12 cellular contexts compared by ENCODE assay signal in the genomic region with DNA sequence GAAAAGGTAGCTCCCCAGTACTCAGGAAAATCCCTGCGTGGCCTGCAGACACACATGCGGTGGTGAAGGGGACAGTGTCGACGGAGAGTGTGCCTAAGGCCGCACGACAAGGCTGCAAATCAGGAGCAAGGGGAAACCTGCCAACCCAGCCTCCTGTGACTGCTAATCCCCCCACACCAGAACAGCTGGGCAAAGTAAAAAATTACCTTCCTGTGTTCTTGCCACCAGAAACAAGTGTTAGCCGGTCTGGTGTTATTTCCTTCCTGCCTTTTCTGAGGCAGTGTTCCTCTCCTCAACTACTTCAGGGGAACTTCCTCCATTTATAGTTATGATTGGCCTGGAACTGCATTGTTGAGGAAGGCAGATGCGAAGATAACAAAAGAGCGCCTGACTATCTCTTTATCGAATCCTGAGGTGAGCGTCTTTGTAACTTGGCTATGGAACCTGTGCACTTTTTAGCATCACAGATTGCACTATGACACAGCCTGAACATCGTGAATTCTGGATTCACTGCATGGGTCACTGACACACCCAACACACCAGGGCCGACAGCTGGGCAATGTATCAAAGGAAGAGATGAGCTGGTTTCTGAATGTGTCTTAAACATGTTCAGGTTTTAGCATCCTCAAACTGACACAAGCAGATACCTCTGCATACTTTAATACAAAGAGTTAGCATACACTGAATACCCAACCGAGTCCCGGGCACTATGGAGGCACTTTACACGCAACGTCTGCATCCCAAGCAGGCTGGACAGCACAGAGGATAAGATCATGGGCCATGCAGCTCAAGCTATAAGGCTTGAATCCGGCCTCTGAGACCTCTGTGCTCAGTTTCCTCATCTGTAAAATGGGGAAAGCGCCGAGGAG. TPM values are rescaled to one million over a fixed set of nuclear protein-coding genes. Genes with fewer than 3 reads are reported as not detected.
DNase-seq lines count a peak whose midpoint lies in the region; ATAC-seq and TF ChIP-seq lines count a peak whose summit lies in the region.
"Had no signal": no experiment of that assay in that cellular context is flagged by ENCODE, and none has a peak within 500 bp of the region (broad histone marks: within the 10 kb centered on the region; RNA-seq: fewer than 3 reads in every experiment).

No MANE protein-coding gene starts in this region.

- H3K4me3 Mint-ChIP-seq in immature natural killer cell: peak overlapping the region; percentile 80 to 87 (median 85)

- DNase-seq in GDM1 (lab: John Stamatoyannopoulos, UW): peak; percentile 68
- DNase-seq in Karpas-422: no peak
- peak; percentile 86 to 90 (median 87) for DNase-seq in immature natural killer cell
- no peak for DNase-seq in AML-193 (lab: John Stamatoyannopoulos, UW)
- no peak for DNase-seq in prostate gland (ENCODE audit: low spot score)
- DNase-seq: activated T-cell treated with anti-CD3 and anti-CD28 coated beads, Interleukin-2, amount 50 U/mL, for 1 hour; DMS79 treated with DMSO at 0.1 percent for 48 hours; dorsolateral prefrontal cortex; nucleus accumbens had no signal

- H4K20me1 ChIP-seq in Karpas-422 (ENCODE audit: insufficient read depth, low read depth, low read length): peaks cover 8% of the 10 kb centered on the region; the same call in 1 of the 2 replicates

- H3K4me1 Mint-ChIP-seq in immature natural killer cell: peaks cover 93 to 96% of the 10 kb centered on the region in 2 donors

- H3K36me3 ChIP-seq in Karpas-422 (ENCODE audit: insufficient read depth, low read length): peaks cover 37% of the 10 kb centered on the region
- peaks cover 3 to 5% of the 10 kb centered on the region in 2 donors for H3K36me3 ChIP-seq in prostate gland

- ATAC-seq in GM19452 (IDR thresholded peaks at IDR 0.05; ENCODE audit: unreplicated experiment) (peak; percentile 40), esophagus mucosa (no peak), HG03378 (IDR thresholded peaks at IDR 0.05; ENCODE audit: unreplicated experiment) (no peak)

- H2AFZ ChIP-seq in Karpas-422 (ENCODE audit: low read length): no peak overlapping the region

- no peak for TF ChIP-seq POLR2A in prostate gland (IDR thresholded peaks at IDR 0.05)

- peaks cover 47% of the 10 kb centered on the region for H3K4me1 ChIP-seq in Karpas-422 (ENCODE audit: low read length)
- no peaks in the 10 kb centered on the region for H3K4me1 ChIP-seq in prostate gland (replicated peaks)

- peak overlapping the region; percentile 97 to 100 (median 100) for H3K27ac Mint-ChIP-seq in immature natural killer cell

- TF ChIP-seq CTCF in prostate gland (IDR thresholded peaks at IDR 0.05): no peak

- no peaks in the 10 kb centered on the region for H3K79me2 ChIP-seq in Karpas-422 (ENCODE audit: low read length)

- H3K9me3 Mint-ChIP-seq in immature natural killer cell: peaks cover 0 to 2% (median 0%) of the 10 kb centered on the region in 6 donors

- H3K9me3 ChIP-seq in Karpas-422 (ENCODE audit: low read length) (no peaks in the 10 kb centered on the region), prostate gland (no peaks in the 10 kb centered on the region)

- 72% methylated on average over 20 of the region's 20 CpGs for WGBS in prostate gland

- H3K9me2 ChIP-seq in Karpas-422 (replicated peaks; ENCODE audit: insufficient read depth, low read length): no peaks in the 10 kb centered on the region

- H3K4me2 ChIP-seq in Karpas-422 (ENCODE audit: low read depth, low read length, poor library complexity, severe bottlenecking): no peak overlapping the region

- H3K36me3 Mint-ChIP-seq in immature natural killer cell: peaks cover 53 to 81% (median 63%) of the 10 kb centered on the region in 3 donors

- peaks cover 48 to 63% (median 56%) of the 10 kb centered on the region in 3 donors for H3K27me3 Mint-ChIP-seq in immature natural killer cell (ENCODE audit: low read depth in 3 of 3)

- intact Hi-C loops in prostate gland (cut with DNase I): loop anchor here (10.0 kb wide), 1 partner anchor 150 kb away; no protein-coding TSS in a partner anchor

- H3K4me3 ChIP-seq in Karpas-422 (ENCODE audit: low read length): no peak overlapping the region
- H3K4me3 ChIP-seq in prostate gland: no peak overlapping the region
- H3K4me3 ChIP-seq: dorsolateral prefrontal cortex had no signal

- peak overlapping the region; percentile 87 for H3K27ac ChIP-seq in Karpas-422 (ENCODE audit: low read length)
- no peak overlapping the region for H3K27ac ChIP-seq in prostate gland

- H3K27me3 ChIP-seq in Karpas-422 (ENCODE audit: low read length) (no peaks in the 10 kb centered on the region), prostate gland (replicated peaks; ENCODE audit: insufficient read depth) (no peaks in the 10 kb centered on the region)
- H3K27me3 ChIP-seq: dorsolateral prefrontal cortex had no signal

- H3K9ac ChIP-seq in Karpas-422 (ENCODE audit: low read length): no peak overlapping the region

RNA-seq across cellular contexts. Expression of a gene that starts 28.9 kb away (rescaled TPM):
- 29.0 and 32.1 TPM in 2 replicates for total RNA-seq in Karpas-422 (2014; rRNA removed; shearing (Covaris generic); ENCODE audit: low replicate concordance)
- polyA plus RNA-seq in immature natural killer cell: 10 to 100 TPM; 36.3 to 39.2 (median 39.0) TPM
- total RNA-seq in esophagus mucosa: 12.8 TPM
- total RNA-seq in prostate gland: 10 to 100 TPM; 33.5 to 51.5 TPM

RNA-seq across cellular contexts. Expression of a gene that starts 58.4 kb away (rescaled TPM):
- total RNA-seq in Karpas-422 (2014; rRNA removed; shearing (Covaris generic); ENCODE audit: low replicate concordance): not detected in 2 replicates
- 1 to 10 TPM in 1 of 3 donors, not detected in 2; 2.5 TPM for polyA plus RNA-seq in immature natural killer cell
- total RNA-seq in esophagus mucosa (0.64 TPM), prostate gland (1 to 10 TPM in 1 of 2 donors, not detected in 1; 1.9 TPM)

Comparison
In these comparisons a context has a peak if more than half of its experiments do, and no peak if none do; other contexts are left out.
1. DNase-seq: peak in GDM1 (single experiment) and immature natural killer cell (3 of 3); none in Karpas-422 (single experiment), AML-193 (0 of 2) and prostate gland (single experiment).